ENCODE assay signal across 1 cellular context in genomic region chr13:74036373-74036772, GRCh38.
TF ChIP-seq lines count a peak whose summit lies in the region.

No MANE protein-coding gene starts in this region.

TF ChIP-seq in HCT116, 20 proteins besides CTCF, POLR2A, EP300 and RAD21 (continued from another document):
- no peak for TF ChIP-seq REST (IDR thresholded peaks at IDR 0.05; ENCODE audit: low read depth)
- no peak for TF ChIP-seq ZBTB33 (IDR thresholded peaks at IDR 0.05; ENCODE audit: extremely low read depth, insufficient replicate concordance, low read length)
- TF ChIP-seq POLR2AphosphoS5 (IDR thresholded peaks at IDR 0.05; ENCODE audit: low read depth, low read length), result no peak
- TF ChIP-seq, protein P1, sequence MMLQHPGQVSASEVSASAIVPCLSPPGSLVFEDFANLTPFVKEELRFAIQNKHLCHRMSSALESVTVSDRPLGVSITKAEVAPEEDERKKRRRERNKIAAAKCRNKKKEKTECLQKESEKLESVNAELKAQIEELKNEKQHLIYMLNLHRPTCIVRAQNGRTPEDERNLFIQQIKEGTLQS (IDR thresholded peaks at IDR 0.05), result no peak
- TF ChIP-seq, protein P2, sequence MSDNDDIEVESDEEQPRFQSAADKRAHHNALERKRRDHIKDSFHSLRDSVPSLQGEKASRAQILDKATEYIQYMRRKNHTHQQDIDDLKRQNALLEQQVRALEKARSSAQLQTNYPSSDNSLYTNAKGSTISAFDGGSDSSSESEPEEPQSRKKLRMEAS (IDR thresholded peaks at IDR 0.05), result no peak
- TF ChIP-seq CBX3 (IDR thresholded peaks at IDR 0.05; ENCODE audit: low read depth), result no peak
- no peak for TF ChIP-seq TCF7L2 (IDR thresholded peaks at IDR 0.05; ENCODE audit: borderline replicate concordance, extremely low read depth, insufficient read depth, insufficient read length)
- no peak for TF ChIP-seq CEBPB (IDR thresholded peaks at IDR 0.05; ENCODE audit: low read depth)
- TF ChIP-seq JUND (IDR thresholded peaks at IDR 0.05), result no peak
- no peak for TF ChIP-seq ELF1 (IDR thresholded peaks at IDR 0.05; ENCODE audit: borderline replicate concordance, low read depth)
